In the genomic region with DNA sequence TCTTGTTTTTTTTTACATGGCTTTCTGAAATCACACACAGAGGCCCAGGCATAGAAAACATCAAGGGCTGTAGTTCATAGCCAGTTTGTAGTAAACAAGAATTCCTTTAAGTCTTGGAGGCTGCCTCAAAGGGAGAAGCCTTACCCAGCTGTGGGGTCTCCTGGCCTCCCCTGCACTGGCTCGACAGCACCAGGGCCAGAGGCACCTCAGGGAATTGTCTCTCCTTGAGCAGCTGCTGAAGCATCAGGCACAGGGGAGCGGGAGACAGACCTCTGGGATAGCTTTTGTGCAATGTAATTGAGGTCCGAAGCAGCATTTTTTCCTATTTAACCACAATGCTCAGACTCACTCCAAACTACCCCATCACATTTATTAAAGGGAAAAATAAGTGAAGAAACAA, we compare ENCODE assay signal across 19 cellular contexts.
DNase-seq lines count a peak whose midpoint lies in the region; ATAC-seq and TF ChIP-seq lines count a peak whose summit lies in the region.
"Had no signal": no experiment of that assay in that cellular context is flagged by ENCODE, and none has a peak within 500 bp of the region (broad histone marks: within the 10 kb centered on the region; RNA-seq: fewer than 3 reads in every experiment).

No MANE protein-coding gene starts in this region.

- no peak overlapping the region for H2BK5ac ChIP-seq in IMR-90 (ENCODE audit: low read depth, low read length, poor library complexity, severe bottlenecking)

- H2BK120ac ChIP-seq in IMR-90 (ENCODE audit: low read depth, low read length), result peak overlapping the region; percentile 74

- H3K9ac ChIP-seq in IMR-90 (ENCODE audit: low read depth, low read length), result no peak overlapping the region
- H3K9ac ChIP-seq: BLaER1, GM23248 had no signal

- no CpG with 5 or more reads among the region's 3 CpGs for WGBS in IMR-90 (ENCODE audit: extremely low coverage in 2 of 2, insufficient read length in 1 of 2), 2 experiments

- H2AK9ac ChIP-seq in IMR-90 (replicated peaks; ENCODE audit: low read depth, low read length, poor library complexity), result no peak overlapping the region

- TF ChIP-seq RAD21 in IMR-90 (IDR thresholded peaks at IDR 0.05; ENCODE audit: low read length), result no peak

- no peaks in the 10 kb centered on the region for H3K79me1 ChIP-seq in IMR-90 (ENCODE audit: low read depth in 1 of 2, low read length in 2 of 2)

- H3K4ac ChIP-seq in IMR-90 (ENCODE audit: low read depth, low read length), result peak overlapping the region; percentile 34; the same call in 1 of the 2 replicates

- no TSS peak for BruUV-seq in IMR-90 (replicated peaks; lab: Mats Ljungman, UMichigan)

- intact Hi-C loops in IMR-90 (cut with micrococcal nuclease) (no loop called here), Right ventricle myocardium inferior (cut with DNase I) (no loop called here)

- dilution Hi-C loops in IMR-90 (cut with HindIII; ENCODE audit: low sequenced_read_pairs, unreplicated experiment), result no loop called here

- ATAC-seq in IMR-90 (ENCODE audit: low read depth) (no peak), GM18520 (IDR thresholded peaks at IDR 0.05; ENCODE audit: unreplicated experiment) (no peak), HG03432 (IDR thresholded peaks at IDR 0.05; ENCODE audit: unreplicated experiment) (no peak), Right ventricle myocardium inferior (no peak)
- ATAC-seq: CD8-positive, alpha-beta T cell had no signal

- H3K56ac ChIP-seq in IMR-90 (ENCODE audit: extremely low read depth, insufficient read depth, low read length), result no peak overlapping the region; the same call in 1 of the 2 replicates

- POLR2A ChIA-PET in IMR-90 (lab: Charles Lee; ENCODE audit: unreplicated experiment), result no interaction called here

- peak overlapping the region; percentile 65 for H2BK20ac ChIP-seq in IMR-90 (ENCODE audit: low read depth, low read length)

- DNase-seq in DMS 273 (lab: John Stamatoyannopoulos, UW; ENCODE audit: unreplicated experiment) (peak; percentile 28), DMS 273 treated with DMSO at 0.1 percent for 48 hours (lab: John Stamatoyannopoulos, UW) (no peak), IMR-90 (no peak), SJCRH30 (peak; percentile 7 to 29), iPS-NIHi7 (ENCODE audit: extremely low spot score) (peak; percentile 26), Right ventricle myocardium inferior (ENCODE audit: missing footprints) (no peak)
- DNase-seq: Caco-2; CD4-positive, CD25-positive, alpha-beta regulatory T cell; CD8-positive, alpha-beta T cell; DMS53; DMS79 treated with DMSO at 0.1 percent for 48 hours; GM23248; HFFc6 had no signal

- H3K9me3 ChIP-seq in IMR-90 (ENCODE audit: control insufficient read depth, insufficient read depth, low read length) (no peaks in the 10 kb centered on the region), SJCRH30 (replicated peaks) (no peaks in the 10 kb centered on the region)
- H3K9me3 ChIP-seq: BLaER1, Caco-2, HAP-1 had no signal

- H3K27me3 ChIP-seq in IMR-90 (ENCODE audit: control insufficient read depth, insufficient read depth, low read length), result 0 out of 2 replicates have a peak, but pooled peaks cover 2% of the 10 kb centered on the region
- H3K27me3 ChIP-seq in SJCRH30, result no peaks in the 10 kb centered on the region
- H3K27me3 ChIP-seq: BLaER1 had no signal

- no peak overlapping the region for H3K27ac ChIP-seq in IMR-90 (ENCODE audit: insufficient read depth, low read length)
- H3K27ac ChIP-seq in SJCRH30, result no peak overlapping the region
- H3K27ac ChIP-seq: 22Rv1, BLaER1, C4-2B, GM23248 had no signal

- H3K9me1 ChIP-seq in IMR-90 (ENCODE audit: insufficient read depth, low read length), result peaks cover 13% of the 10 kb centered on the region

- peaks cover 10% of the 10 kb centered on the region; the same call in 1 of the 2 replicates for H3K4me1 ChIP-seq in IMR-90 (ENCODE audit: control insufficient read depth, insufficient read depth, low read length)
- H3K4me1 ChIP-seq in SJCRH30, result no peaks in the 10 kb centered on the region; the same call in 1 of the 2 replicates
- H3K4me1 ChIP-seq: BLaER1, Caco-2, HAP-1 had no signal

- H3K4me2 ChIP-seq in IMR-90 (ENCODE audit: low read depth, low read length), result no peak overlapping the region
- H3K4me2 ChIP-seq: BLaER1 had no signal

- H3K23ac ChIP-seq in IMR-90 (ENCODE audit: low read depth, low read length), result 0 out of 2 replicates have a peak overlapping the region, but pooled peaks have one; percentile 10

- H3K18ac ChIP-seq in IMR-90 (ENCODE audit: low read depth, low read length), result peak overlapping the region; percentile 60; the same call in 1 of the 2 replicates

- in situ Hi-C loops in IMR-90 (cut with MboI; ENCODE audit: low sequenced_read_pairs), result no loop called here

- CTCF ChIA-PET in IMR-90 (lab: Yijun Ruan, JAX), result interaction anchor here (0.6 to 1.4 kb wide), 2 partner anchors 57 to 76 kb away, joined by 3 to 4 read pairs; no protein-coding TSS in a partner anchor

- H3K36me3 ChIP-seq in IMR-90 (ENCODE audit: control insufficient read depth, insufficient read depth, low read length) (no peaks in the 10 kb centered on the region), SJCRH30 (no peaks in the 10 kb centered on the region)
- H3K36me3 ChIP-seq: BLaER1, HAP-1 had no signal

- TF ChIP-seq CTCF in IMR-90 (conservative IDR thresholded peaks at IDR 0.05; ENCODE audit: low read depth, low read length), result no peak

- H2AFZ ChIP-seq in IMR-90 (replicated peaks; ENCODE audit: low read length, poor library complexity), result no peak overlapping the region
- H2AFZ ChIP-seq: GM23248 had no signal

- H4K5ac ChIP-seq in IMR-90 (ENCODE audit: low read depth, low read length), result no peak overlapping the region; the same call in 1 of the 2 replicates

- no peak overlapping the region for H3K4me3 ChIP-seq in IMR-90 (ENCODE audit: insufficient read depth, low read depth, low read length)
- H3K4me3 ChIP-seq in SJCRH30, result no peak overlapping the region
- H3K4me3 ChIP-seq: BLaER1, GM23248, HAP-1 had no signal

- peak overlapping the region; percentile 29; the same call in 1 of the 2 replicates for H4K91ac ChIP-seq in IMR-90 (ENCODE audit: insufficient read depth, low read depth, low read length)

- 0 out of 2 replicates have a peak overlapping the region, but pooled peaks have one; percentile 18 for H3K14ac ChIP-seq in IMR-90 (replicated peaks; ENCODE audit: low read depth, low read length)

- no peak for TF ChIP-seq POLR2A in IMR-90 (IDR thresholded peaks at IDR 0.05; ENCODE audit: low read depth, low read length)

- H2BK15ac ChIP-seq in IMR-90 (ENCODE audit: low read depth, low read length), result no peak overlapping the region; the same call in 2 of the 3 replicates

- H4K8ac ChIP-seq in IMR-90 (ENCODE audit: low read depth in 2 of 2, low read length in 2 of 2), result no peak overlapping the region; a peak in 1 of 4 replicates

- H2AK5ac ChIP-seq in IMR-90 (ENCODE audit: low read depth, low read length), result no peak overlapping the region

- H4K20me1 ChIP-seq in IMR-90 (ENCODE audit: insufficient read depth, low read length), result no peaks in the 10 kb centered on the region
- H4K20me1 ChIP-seq: BLaER1 had no signal

TF ChIP-seq in IMR-90, 13 proteins besides CTCF, POLR2A, EP300 and RAD21:
- no peak for TF ChIP-seq BHLHE40 (IDR thresholded peaks at IDR 0.05; ENCODE audit: low read depth, low read length)
- TF ChIP-seq RCOR1 (IDR thresholded peaks at IDR 0.05; ENCODE audit: insufficient replicate concordance, low read length), result no peak
- no peak for TF ChIP-seq CEBPB (IDR thresholded peaks at IDR 0.05; ENCODE audit: low read depth, low read length)
- TF ChIP-seq, protein P1, sequence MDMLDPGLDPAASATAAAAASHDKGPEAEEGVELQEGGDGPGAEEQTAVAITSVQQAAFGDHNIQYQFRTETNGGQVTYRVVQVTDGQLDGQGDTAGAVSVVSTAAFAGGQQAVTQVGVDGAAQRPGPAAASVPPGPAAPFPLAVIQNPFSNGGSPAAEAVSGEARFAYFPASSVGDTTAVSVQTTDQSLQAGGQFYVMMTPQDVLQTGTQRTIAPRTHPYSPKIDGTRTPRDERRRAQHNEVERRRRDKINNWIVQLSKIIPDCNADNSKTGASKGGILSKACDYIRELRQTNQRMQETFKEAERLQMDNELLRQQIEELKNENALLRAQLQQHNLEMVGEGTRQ (IDR thresholded peaks at IDR 0.05; ENCODE audit: low read depth, low read length), result no peak
- no peak for TF ChIP-seq SMC3 (IDR thresholded peaks at IDR 0.05; ENCODE audit: low read depth, low read length)
- no peak for TF ChIP-seq FOS (IDR thresholded peaks at IDR 0.05; ENCODE audit: low read depth, low read length)
- no peak for TF ChIP-seq MXI1 (IDR thresholded peaks at IDR 0.05; ENCODE audit: borderline replicate concordance, low read depth, low read length)
- TF ChIP-seq MAZ (IDR thresholded peaks at IDR 0.05; ENCODE audit: borderline replicate concordance, low read depth, low read length), result no peak
- no peak for TF ChIP-seq RFX5 (IDR thresholded peaks at IDR 0.05; ENCODE audit: low read depth, low read length)
- TF ChIP-seq MAFK (IDR thresholded peaks at IDR 0.05; ENCODE audit: low read depth, low read length), result no peak
- TF ChIP-seq NFE2L2 (IDR thresholded peaks at IDR 0.05; ENCODE audit: low read depth, low read length), result no peak

Comparison
In these comparisons a context has a peak if more than half of its experiments do, and no peak if none do; other contexts are left out.
1. DNase-seq: peak in DMS 273 (single experiment), SJCRH30 (2 of 2) and iPS-NIHi7 (single experiment); none in DMS 273 treated with DMSO at 0.1 percent for 48 hours (single experiment), IMR-90 (single experiment) and Right ventricle myocardium inferior (single experiment).